ENCODE assay signal across 12 cellular contexts in genomic region chr16:74025-74424, GRCh38. TPM values are rescaled to one million over a fixed set of nuclear protein-coding genes. Genes with fewer than 3 reads are reported as not detected.
DNase-seq lines count a peak whose midpoint lies in the region; ATAC-seq and TF ChIP-seq lines count a peak whose summit lies in the region.
"Had no signal": no experiment of that assay in that cellular context is flagged by ENCODE, and none has a peak within 500 bp of the region (broad histone marks: within the 10 kb centered on the region; RNA-seq: fewer than 3 reads in every experiment).

No MANE protein-coding gene starts in this region.

- H3K27ac Mint-ChIP-seq in HFFc6 (peak overlapping the region; percentile 90; the same call in 1 of the 2 replicates), osteocyte (ENCODE audit: unreplicated experiment) (peak overlapping the region; percentile 95)
- no peak overlapping the region for H3K27ac Mint-ChIP-seq in activated CD4-positive, alpha-beta T cell treated with anti-CD3 and anti-CD28 coated beads for 36 hours
- H3K27ac Mint-ChIP-seq: activated CD8-positive, alpha-beta T cell treated with anti-CD3 and anti-CD28 coated beads for 36 hours had no signal

- no peak overlapping the region for H3K4me3 Mint-ChIP-seq in HFFc6
- H3K4me3 Mint-ChIP-seq in osteocyte (ENCODE audit: unreplicated experiment), result peak overlapping the region; percentile 12
- H3K4me3 Mint-ChIP-seq in activated CD4-positive, alpha-beta T cell treated with anti-CD3 and anti-CD28 coated beads for 36 hours, result no peak overlapping the region
- H3K4me3 Mint-ChIP-seq: activated CD8-positive, alpha-beta T cell treated with anti-CD3 and anti-CD28 coated beads for 36 hours had no signal

- TF ChIP-seq CTCF in HFFc6 (IDR thresholded peaks at IDR 0.05), result no peak
- no peak for TF ChIP-seq CTCF in osteocyte (IDR thresholded peaks at IDR 0.05)

- H3K9me3 Mint-ChIP-seq in HFFc6 (no peaks in the 10 kb centered on the region), osteocyte (ENCODE audit: unreplicated experiment) (no peaks in the 10 kb centered on the region)
- H3K9me3 Mint-ChIP-seq in activated CD4-positive, alpha-beta T cell treated with anti-CD3 and anti-CD28 coated beads for 36 hours (ENCODE audit: low read depth), result no peaks in the 10 kb centered on the region
- H3K9me3 Mint-ChIP-seq: activated CD8-positive, alpha-beta T cell treated with anti-CD3 and anti-CD28 coated beads for 36 hours had no signal

- POLR2A ChIA-PET in activated CD4-positive, alpha-beta T cell treated with anti-CD3 and anti-CD28 coated beads for 36 hours (lab: Charles Lee), result no interaction called here

- DNase-seq in HFFc6 (no peak), Right ventricle myocardium inferior (ENCODE audit: missing footprints) (peak; percentile 84), osteocyte (ENCODE audit: extremely low spot score, unreplicated experiment) (no peak)
- DNase-seq in activated CD4-positive, alpha-beta T cell treated with anti-CD3 and anti-CD28 coated beads for 36 hours, result no peak
- DNase-seq: activated CD8-positive, alpha-beta T cell treated with anti-CD3 and anti-CD28 coated beads for 36 hours; activated naive CD4-positive, alpha-beta T cell treated with Interleukin-2 at 50 U/mL for 16 hours; central memory CD4-positive, alpha-beta T cell; NCI-H446 treated with DMSO at 0.1 percent for 48 hours; Peyer's patch; T-helper 9 cell had no signal

- intact Hi-C loops in Right ventricle myocardium inferior (cut with DNase I), result no loop called here
- intact Hi-C loops in activated CD4-positive, alpha-beta T cell treated with anti-CD3 and anti-CD28 coated beads for 36 hours (cut with DNase I, micrococcal nuclease), result no loop called here

- CTCF ChIA-PET in activated CD4-positive, alpha-beta T cell treated with anti-CD3 and anti-CD28 coated beads for 36 hours (lab: Charles Lee), result interaction anchor here (6.8 kb wide), 1 partner anchor 23 kb away, joined by 36 read pairs; no protein-coding TSS in a partner anchor

- peak; percentile 33 for ATAC-seq in Right ventricle myocardium inferior
- ATAC-seq in HG03378 (IDR thresholded peaks at IDR 0.05; ENCODE audit: unreplicated experiment), result no peak
- ATAC-seq in GM21737 (IDR thresholded peaks at IDR 0.05; ENCODE audit: unreplicated experiment), result no peak
- ATAC-seq in activated CD4-positive, alpha-beta T cell treated with anti-CD3 and anti-CD28 coated beads for 36 hours, result no peak
- ATAC-seq: activated CD8-positive, alpha-beta T cell treated with anti-CD3 and anti-CD28 coated beads for 36 hours had no signal

- peaks cover 3% of the 10 kb centered on the region for H3K27me3 Mint-ChIP-seq in HFFc6 (ENCODE audit: insufficient read depth)
- H3K27me3 Mint-ChIP-seq in osteocyte (ENCODE audit: unreplicated experiment), result no peaks in the 10 kb centered on the region
- peaks cover 27% of the 10 kb centered on the region for H3K27me3 Mint-ChIP-seq in activated CD4-positive, alpha-beta T cell treated with anti-CD3 and anti-CD28 coated beads for 36 hours

- H3K36me3 Mint-ChIP-seq in HFFc6 (ENCODE audit: low read depth) (no peaks in the 10 kb centered on the region), osteocyte (ENCODE audit: unreplicated experiment) (no peaks in the 10 kb centered on the region)
- H3K36me3 Mint-ChIP-seq in activated CD4-positive, alpha-beta T cell treated with anti-CD3 and anti-CD28 coated beads for 36 hours (ENCODE audit: low read depth), result peaks cover 3% of the 10 kb centered on the region

- H3K4me1 Mint-ChIP-seq in HFFc6 (ENCODE audit: low read depth) (peaks cover 56% of the 10 kb centered on the region), osteocyte (ENCODE audit: unreplicated experiment) (peaks cover 72% of the 10 kb centered on the region)
- H3K4me1 Mint-ChIP-seq in activated CD4-positive, alpha-beta T cell treated with anti-CD3 and anti-CD28 coated beads for 36 hours, result peaks cover 23% of the 10 kb centered on the region

RNA-seq across cellular contexts. Expression of gene RHBDF1, which starts 1.6 kb away (rescaled TPM):
- total RNA-seq in HFFc6 (2021; fragmentation: NEBNext Ultra II Directional; extraction: Animal tissue kit (Norgen Biotek cat#: 25700)), result 10 to 100 TPM; 54.9 to 65.8 (median 60.0) TPM
- total RNA-seq in Right ventricle myocardium inferior, result 24.5 TPM
- 56.8 and 57.6 TPM in 2 replicates for total RNA-seq in osteocyte
- under 1 TPM in 1 of 2 experiments, not detected in 1; 0.40 TPM for total RNA-seq in activated CD4-positive, alpha-beta T cell treated with anti-CD3 and anti-CD28 coated beads for 36 hours

RNA-seq across cellular contexts. Expression of gene MPG, which starts 4.0 kb away (rescaled TPM):
- total RNA-seq in HFFc6 (2021; fragmentation: NEBNext Ultra II Directional; extraction: Animal tissue kit (Norgen Biotek cat#: 25700)), result 100 to 1,000 TPM in 2 of 6 experiments, 10 to 100 TPM in 4; 92.3 to 104 (median 96.9) TPM
- total RNA-seq in Right ventricle myocardium inferior (37.2 TPM), osteocyte (65.9 and 71.6 TPM in 2 replicates)
- 10 to 100 TPM; 47.0 to 57.0 TPM for total RNA-seq in activated CD4-positive, alpha-beta T cell treated with anti-CD3 and anti-CD28 coated beads for 36 hours

RNA-seq across cellular contexts. Expression of gene SNRNP25, which starts 20.4 kb away (rescaled TPM):
- total RNA-seq in HFFc6 (2021; fragmentation: NEBNext Ultra II Directional; extraction: Animal tissue kit (Norgen Biotek cat#: 25700)), result 10 to 100 TPM; 40.3 to 53.1 (median 44.0) TPM
- total RNA-seq in Right ventricle myocardium inferior, result 80.7 TPM
- 28.6 and 30.4 TPM in 2 replicates for total RNA-seq in osteocyte
- total RNA-seq in activated CD4-positive, alpha-beta T cell treated with anti-CD3 and anti-CD28 coated beads for 36 hours, result 10 to 100 TPM; 42.5 to 50.0 TPM

RNA-seq across cellular contexts. Expression of gene POLR3K, which starts 20.6 kb away (rescaled TPM):
- 10 to 100 TPM; 18.9 to 24.7 (median 19.8) TPM for total RNA-seq in HFFc6 (2021; fragmentation: NEBNext Ultra II Directional; extraction: Animal tissue kit (Norgen Biotek cat#: 25700))
- total RNA-seq in Right ventricle myocardium inferior (11.3 TPM), osteocyte (9.9 and 10.3 TPM in 2 replicates)
- 10 to 100 TPM; 31.9 to 46.8 TPM for total RNA-seq in activated CD4-positive, alpha-beta T cell treated with anti-CD3 and anti-CD28 coated beads for 36 hours

Comparison
In these comparisons a context has a peak if more than half of its experiments do, and no peak if none do; other contexts are left out.
1. RNA of gene RHBDF1, which starts 1.6 kb away (total RNA-seq): 54.9 to 65.8 TPM in HFFc6, 56.8 to 57.6 TPM in osteocyte and 24.5 TPM in Right ventricle myocardium inferior (single experiment); 0.40 TPM in activated CD4-positive, alpha-beta T cell treated with anti-CD3 and anti-CD28 coated beads for 36 hours; every median in the first group is over 10 times any median in the second.